ENCODE assay signal across 9 cellular contexts in the genomic region with DNA sequence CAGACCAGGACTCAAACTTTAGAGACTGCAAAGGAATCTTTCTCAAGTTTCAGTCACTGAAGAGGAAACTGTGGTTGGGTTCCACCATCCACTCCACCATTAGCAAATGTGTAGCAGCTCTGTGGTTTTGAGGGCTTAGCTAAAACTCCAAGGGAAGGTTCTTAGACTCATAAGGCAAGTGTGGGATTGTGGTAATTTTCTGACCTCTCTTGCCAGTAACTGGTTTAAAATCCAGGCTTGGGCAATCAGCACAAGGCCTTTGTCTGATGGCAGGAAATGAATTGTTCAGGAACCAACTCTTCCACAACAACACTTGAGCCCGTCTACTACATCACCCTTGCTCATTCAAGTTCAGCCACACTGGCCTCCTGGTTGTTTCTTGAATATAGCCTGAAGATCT.
DNase-seq lines count a peak whose midpoint lies in the region; ATAC-seq lines count a peak whose summit lies in the region.
"Had no signal": no experiment of that assay in that cellular context is flagged by ENCODE, and none has a peak within 500 bp of the region (broad histone marks: within the 10 kb centered on the region; RNA-seq: fewer than 3 reads in every experiment).

No MANE protein-coding gene starts in this region.

- no peak for ATAC-seq in activated CD8-positive, alpha-beta memory T cell treated with anti-CD3 and anti-CD28 coated beads, Interleukin-2, amount 10 ng/mL, durations not matched to agents 7 days and 5 days
- ATAC-seq in activated naive CD8-positive, alpha-beta T cell treated with anti-CD3 and anti-CD28 coated beads, Interleukin-2, amount 10 ng/mL, durations not matched to agents 7 days and 5 days (ENCODE audit: low read depth), result peak; percentile 36
- peak; percentile 26 to 61 for ATAC-seq in stimulated activated naive B cell treated with anti-CD40 and anti-IgM and Interleukin-4, amounts not matched to agents 10 μg/mL and 1 μg/mL and 100 μg/mL, for 72 hours (replicated peaks)
- no peak for ATAC-seq in left cardiac atrium
- ATAC-seq: mucosa of descending colon had no signal

- peaks cover 12% of the 10 kb centered on the region for H3K27me3 Mint-ChIP-seq in activated CD8-positive, alpha-beta memory T cell treated with anti-CD3 and anti-CD28 coated beads, Interleukin-2, amount 10 ng/mL, durations not matched to agents 7 days and 5 days
- no peaks in the 10 kb centered on the region for H3K27me3 Mint-ChIP-seq in activated naive CD8-positive, alpha-beta T cell treated with anti-CD3 and anti-CD28 coated beads, Interleukin-2, amount 10 ng/mL, durations not matched to agents 7 days and 5 days
- peaks cover 0 to 5% of the 10 kb centered on the region in 2 donors for H3K27me3 Mint-ChIP-seq in stimulated activated naive B cell treated with anti-CD40 and anti-IgM and Interleukin-4, amounts not matched to agents 10 μg/mL and 1 μg/mL and 100 μg/mL, for 72 hours

- H3K4me3 Mint-ChIP-seq in activated CD8-positive, alpha-beta memory T cell treated with anti-CD3 and anti-CD28 coated beads, Interleukin-2, amount 10 ng/mL, durations not matched to agents 7 days and 5 days, result no peak overlapping the region
- no peak overlapping the region for H3K4me3 Mint-ChIP-seq in activated naive CD8-positive, alpha-beta T cell treated with anti-CD3 and anti-CD28 coated beads, Interleukin-2, amount 10 ng/mL, durations not matched to agents 7 days and 5 days
- H3K4me3 Mint-ChIP-seq in stimulated activated naive B cell treated with anti-CD40 and anti-IgM and Interleukin-4, amounts not matched to agents 10 μg/mL and 1 μg/mL and 100 μg/mL, for 72 hours, result no peak overlapping the region

- no peaks in the 10 kb centered on the region for H3K9me3 Mint-ChIP-seq in activated CD8-positive, alpha-beta memory T cell treated with anti-CD3 and anti-CD28 coated beads, Interleukin-2, amount 10 ng/mL, durations not matched to agents 7 days and 5 days (ENCODE audit: low read depth)
- H3K9me3 Mint-ChIP-seq in activated naive CD8-positive, alpha-beta T cell treated with anti-CD3 and anti-CD28 coated beads, Interleukin-2, amount 10 ng/mL, durations not matched to agents 7 days and 5 days, result no peaks in the 10 kb centered on the region
- no peaks in the 10 kb centered on the region for H3K9me3 Mint-ChIP-seq in stimulated activated naive B cell treated with anti-CD40 and anti-IgM and Interleukin-4, amounts not matched to agents 10 μg/mL and 1 μg/mL and 100 μg/mL, for 72 hours

- H3K36me3 Mint-ChIP-seq in activated CD8-positive, alpha-beta memory T cell treated with anti-CD3 and anti-CD28 coated beads, Interleukin-2, amount 10 ng/mL, durations not matched to agents 7 days and 5 days, result no peaks in the 10 kb centered on the region
- no peaks in the 10 kb centered on the region for H3K36me3 Mint-ChIP-seq in activated naive CD8-positive, alpha-beta T cell treated with anti-CD3 and anti-CD28 coated beads, Interleukin-2, amount 10 ng/mL, durations not matched to agents 7 days and 5 days
- no peaks in the 10 kb centered on the region for H3K36me3 Mint-ChIP-seq in stimulated activated naive B cell treated with anti-CD40 and anti-IgM and Interleukin-4, amounts not matched to agents 10 μg/mL and 1 μg/mL and 100 μg/mL, for 72 hours

- H3K27ac Mint-ChIP-seq in activated CD8-positive, alpha-beta memory T cell treated with anti-CD3 and anti-CD28 coated beads, Interleukin-2, amount 10 ng/mL, durations not matched to agents 7 days and 5 days, result no peak overlapping the region
- H3K27ac Mint-ChIP-seq in activated naive CD8-positive, alpha-beta T cell treated with anti-CD3 and anti-CD28 coated beads, Interleukin-2, amount 10 ng/mL, durations not matched to agents 7 days and 5 days, result no peak overlapping the region
- no peak overlapping the region for H3K27ac Mint-ChIP-seq in stimulated activated naive B cell treated with anti-CD40 and anti-IgM and Interleukin-4, amounts not matched to agents 10 μg/mL and 1 μg/mL and 100 μg/mL, for 72 hours

- peak; percentile 44 for DNase-seq in activated CD8-positive, alpha-beta memory T cell treated with anti-CD3 and anti-CD28 coated beads, Interleukin-2, amount 10 ng/mL, durations not matched to agents 7 days and 5 days
- no peak for DNase-seq in activated CD8-positive, alpha-beta memory T cell treated with anti-CD3 and anti-CD28 coated beads for 24 hours
- DNase-seq in HK-2 (ENCODE audit: unreplicated experiment), result peak; percentile 50
- DNase-seq in activated naive CD8-positive, alpha-beta T cell treated with anti-CD3 and anti-CD28 coated beads, Interleukin-2, amount 10 ng/mL, durations not matched to agents 7 days and 5 days, result no peak
- DNase-seq in stimulated activated naive B cell treated with anti-CD40 and anti-IgM and Interleukin-4, amounts not matched to agents 10 μg/mL and 1 μg/mL and 100 μg/mL, for 72 hours, result no peak
- DNase-seq in NCI-H526 (lab: John Stamatoyannopoulos, UW), result no peak
- DNase-seq in hepatic stellate cell (ENCODE audit: low spot score), result no peak
- DNase-seq in left cardiac atrium, result no peak
- DNase-seq: mucosa of descending colon had no signal

- CTCF ChIA-PET in activated CD8-positive, alpha-beta memory T cell treated with anti-CD3 and anti-CD28 coated beads, Interleukin-2, amount 10 ng/mL, durations not matched to agents 7 days and 5 days (lab: Charles Lee), result no interaction called here

- intact Hi-C loops in left cardiac atrium (cut with DNase I), result no loop called here

- H3K4me1 Mint-ChIP-seq in activated CD8-positive, alpha-beta memory T cell treated with anti-CD3 and anti-CD28 coated beads, Interleukin-2, amount 10 ng/mL, durations not matched to agents 7 days and 5 days, result peaks cover 12% of the 10 kb centered on the region
- H3K4me1 Mint-ChIP-seq in activated naive CD8-positive, alpha-beta T cell treated with anti-CD3 and anti-CD28 coated beads, Interleukin-2, amount 10 ng/mL, durations not matched to agents 7 days and 5 days, result peaks cover 6% of the 10 kb centered on the region
- no peaks in the 10 kb centered on the region for H3K4me1 Mint-ChIP-seq in stimulated activated naive B cell treated with anti-CD40 and anti-IgM and Interleukin-4, amounts not matched to agents 10 μg/mL and 1 μg/mL and 100 μg/mL, for 72 hours

- POLR2A ChIA-PET in activated naive CD8-positive, alpha-beta T cell treated with anti-CD3 and anti-CD28 coated beads, Interleukin-2, amount 10 ng/mL, durations not matched to agents 7 days and 5 days (lab: Charles Lee), result no interaction called here

Comparison
In these comparisons a context has a peak if more than half of its experiments do, and no peak if none do; other contexts are left out.
1. DNase-seq: peak in activated CD8-positive, alpha-beta memory T cell treated with anti-CD3 and anti-CD28 coated beads, Interleukin-2, amount 10 ng/mL, durations not matched to agents 7 days and 5 days (single experiment) and HK-2 (single experiment); none in activated CD8-positive, alpha-beta memory T cell treated with anti-CD3 and anti-CD28 coated beads for 24 hours (single experiment), activated naive CD8-positive, alpha-beta T cell treated with anti-CD3 and anti-CD28 coated beads, Interleukin-2, amount 10 ng/mL, durations not matched to agents 7 days and 5 days (single experiment), stimulated activated naive B cell treated with anti-CD40 and anti-IgM and Interleukin-4, amounts not matched to agents 10 μg/mL and 1 μg/mL and 100 μg/mL, for 72 hours (single experiment), NCI-H526 (0 of 2), hepatic stellate cell (single experiment) and left cardiac atrium (single experiment).
2. ATAC-seq: peak in activated naive CD8-positive, alpha-beta T cell treated with anti-CD3 and anti-CD28 coated beads, Interleukin-2, amount 10 ng/mL, durations not matched to agents 7 days and 5 days (single experiment) and stimulated activated naive B cell treated with anti-CD40 and anti-IgM and Interleukin-4, amounts not matched to agents 10 μg/mL and 1 μg/mL and 100 μg/mL, for 72 hours (2 of 2); none in activated CD8-positive, alpha-beta memory T cell treated with anti-CD3 and anti-CD28 coated beads, Interleukin-2, amount 10 ng/mL, durations not matched to agents 7 days and 5 days (single experiment) and left cardiac atrium (0 of 2).